Comparison of ENCODE assay signal across 12 cellular contexts in the genomic region with DNA sequence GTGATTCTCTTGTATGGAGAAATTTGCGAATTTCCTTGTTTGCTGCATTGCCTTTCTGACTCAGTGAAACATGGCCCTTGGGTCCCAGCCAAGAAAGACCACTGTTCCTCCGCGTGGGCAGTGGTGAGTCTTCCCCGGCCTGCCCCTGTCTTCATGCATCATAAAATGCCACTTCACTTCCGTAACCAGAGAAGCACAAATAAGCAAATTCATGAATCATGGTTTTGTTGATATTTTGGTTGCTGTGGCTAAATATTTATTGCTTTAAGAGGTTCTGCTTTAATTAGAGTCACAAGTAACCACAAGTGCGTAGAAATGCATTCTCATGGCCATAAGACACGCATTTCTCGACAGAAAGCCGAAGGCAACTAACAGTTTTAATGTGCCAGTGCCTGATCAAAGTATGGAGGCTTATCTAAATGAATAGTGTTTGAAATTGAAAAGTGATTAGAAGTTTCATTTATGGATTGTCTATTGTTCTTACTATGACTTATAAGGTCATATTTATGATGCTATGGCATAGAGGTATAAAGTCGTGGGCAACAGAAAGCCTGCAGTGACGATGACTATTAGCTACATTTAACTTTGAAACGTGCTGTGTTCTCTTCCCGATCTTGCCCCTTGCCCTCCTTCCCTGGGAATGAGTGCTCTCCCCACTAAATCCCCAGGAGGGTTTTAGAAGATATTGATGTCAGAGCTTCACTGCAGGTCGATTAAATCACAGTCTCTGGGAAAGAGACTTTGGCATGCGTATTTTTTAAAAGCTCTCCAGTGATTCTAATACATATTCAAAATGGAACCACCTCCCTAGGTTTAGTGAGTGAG.
DNase-seq lines count a peak whose midpoint lies in the region; ATAC-seq lines count a peak whose summit lies in the region.
"Had no signal": no experiment of that assay in that cellular context is flagged by ENCODE, and none has a peak within 500 bp of the region (broad histone marks: within the 10 kb centered on the region; RNA-seq: fewer than 3 reads in every experiment).

No MANE protein-coding gene starts in this region.

- no peaks in the 10 kb centered on the region for H3K36me3 ChIP-seq in skeletal muscle satellite cell (ENCODE audit: insufficient read depth, low read length)
- H3K36me3 ChIP-seq: esophagus muscularis mucosa had no signal

- H3K9me3 ChIP-seq in skeletal muscle satellite cell (replicated peaks; ENCODE audit: low read length) = no peaks in the 10 kb centered on the region
- H3K9me3 ChIP-seq: esophagus muscularis mucosa had no signal

- H3K27me3 Mint-ChIP-seq in effector memory CD8-positive, alpha-beta T cell = no peaks in the 10 kb centered on the region
- H3K27me3 Mint-ChIP-seq: CD4-positive, CD25-positive, alpha-beta regulatory T cell had no signal

- no peak overlapping the region for H3K4me3 ChIP-seq in skeletal muscle satellite cell (ENCODE audit: low read length)
- H3K4me3 ChIP-seq: esophagus muscularis mucosa had no signal

- peak overlapping the region; percentile 35 to 73 for H3K27ac Mint-ChIP-seq in effector memory CD8-positive, alpha-beta T cell

- H3K4me3 Mint-ChIP-seq in effector memory CD8-positive, alpha-beta T cell = no peak overlapping the region
- H3K4me3 Mint-ChIP-seq: CD4-positive, CD25-positive, alpha-beta regulatory T cell had no signal

- peaks cover 65% of the 10 kb centered on the region for H3K4me1 ChIP-seq in skeletal muscle satellite cell (ENCODE audit: control insufficient read depth, insufficient read depth, low read length)

- H3K4me2 ChIP-seq in skeletal muscle satellite cell (ENCODE audit: low read length) = peak overlapping the region; percentile 59

- DNase-seq in NCI-H510A treated with DMSO at 0.1 percent for 48 hours (lab: John Stamatoyannopoulos, UW) (peak; percentile 10), NCI-H510A (lab: John Stamatoyannopoulos, UW) (no peak), LoVo (ENCODE audit: low spot score) (peak; percentile 61), pons (ENCODE audit: low spot score) (no peak)
- DNase-seq in effector memory CD8-positive, alpha-beta T cell = no peak
- DNase-seq: CD4-positive, CD25-positive, alpha-beta regulatory T cell; retina had no signal

- peak; percentile 65 for ATAC-seq in effector memory CD8-positive, alpha-beta T cell (replicated peaks)
- no peak for ATAC-seq in HG03469 (IDR thresholded peaks at IDR 0.05; ENCODE audit: unreplicated experiment)
- no peak for ATAC-seq in GM21528 (IDR thresholded peaks at IDR 0.05; ENCODE audit: low FRiP score, unreplicated experiment)
- ATAC-seq: activated CD4-positive, CD25-positive, alpha-beta regulatory T cell treated with anti-CD3 and anti-CD28 coated beads, Interleukin-2, amount 50 U/mL, for 24 hours had no signal

- no peaks in the 10 kb centered on the region for H3K36me3 Mint-ChIP-seq in effector memory CD8-positive, alpha-beta T cell (ENCODE audit: insufficient read depth)

- no peaks in the 10 kb centered on the region for H3K9me3 Mint-ChIP-seq in effector memory CD8-positive, alpha-beta T cell
- H3K9me3 Mint-ChIP-seq: CD4-positive, CD25-positive, alpha-beta regulatory T cell had no signal

- peak overlapping the region; percentile 61 for H3K9ac ChIP-seq in skeletal muscle satellite cell (ENCODE audit: low read depth, low read length)

- no peaks in the 10 kb centered on the region for H3K27me3 ChIP-seq in skeletal muscle satellite cell (ENCODE audit: control insufficient read depth, insufficient read depth, low read length)
- H3K27me3 ChIP-seq: esophagus muscularis mucosa had no signal

- H3K4me1 Mint-ChIP-seq in effector memory CD8-positive, alpha-beta T cell (ENCODE audit: low read depth in 2 of 2) = peaks cover 18 to 21% of the 10 kb centered on the region in 2 donors

Comparison
In these comparisons a context has a peak if more than half of its experiments do, and no peak if none do; other contexts are left out.
1. DNase-seq: peak in NCI-H510A treated with DMSO at 0.1 percent for 48 hours (single experiment) and LoVo (single experiment); none in NCI-H510A (single experiment), effector memory CD8-positive, alpha-beta T cell (0 of 3) and pons (single experiment).